ENCODE assay signal across 10 cellular contexts in the genomic region with DNA sequence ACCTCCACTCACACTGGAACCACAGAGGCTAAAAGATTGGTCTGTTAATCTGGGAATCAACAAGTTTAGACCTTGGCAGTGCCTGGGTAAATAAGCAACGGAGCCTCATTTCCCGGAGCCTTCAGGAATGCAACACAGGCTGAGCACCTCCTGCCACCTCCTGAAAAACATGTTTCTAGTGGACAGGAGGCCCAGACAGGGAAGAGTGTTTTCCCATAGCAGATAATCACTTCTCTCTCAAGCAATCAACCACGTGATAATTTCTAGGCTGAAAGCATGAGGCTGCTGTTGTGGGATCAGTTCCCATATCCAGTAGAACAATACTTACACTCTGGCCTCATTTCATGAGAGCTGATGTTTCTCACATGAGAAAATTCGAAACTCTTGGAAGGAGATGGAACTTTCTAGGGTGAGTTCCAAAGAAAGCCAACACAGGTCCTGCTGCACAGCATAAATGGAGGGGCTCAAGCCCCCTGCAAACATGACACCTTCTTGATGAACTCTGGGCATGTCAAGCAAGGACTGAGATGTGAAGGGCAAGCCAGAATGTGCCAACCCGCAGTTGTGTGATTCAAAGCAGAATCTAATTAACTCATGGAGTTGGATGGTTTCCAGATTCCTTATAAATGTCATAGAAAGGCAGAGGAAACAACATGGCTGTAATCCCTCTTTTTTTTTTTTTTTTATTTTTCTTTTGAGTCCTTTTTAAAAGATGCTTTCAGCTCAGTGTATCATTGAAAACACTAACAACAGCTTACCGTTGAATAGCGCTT.
DNase-seq lines count a peak whose midpoint lies in the region; ATAC-seq, FAIRE-seq and TF ChIP-seq lines count a peak whose summit lies in the region.
"Had no signal": no experiment of that assay in that cellular context is flagged by ENCODE, and none has a peak within 500 bp of the region (broad histone marks: within the 10 kb centered on the region; RNA-seq: fewer than 3 reads in every experiment).

No MANE protein-coding gene starts in this region.

- H3K27me3 ChIP-seq in BE2C (no peaks in the 10 kb centered on the region), pancreas (no peaks in the 10 kb centered on the region)
- H3K27me3 ChIP-seq in CD4-positive, alpha-beta memory T cell (ENCODE audit: insufficient read depth, low read length) = no peaks in the 10 kb centered on the region

- POLR2A ChIA-PET in CD4-positive, alpha-beta memory T cell (lab: Charles Lee; ENCODE audit: partially characterized antibody) = no interaction called here
- POLR2A ChIA-PET in activated CD4-positive, alpha-beta memory T cell treated with anti-CD3 and anti-CD28 coated beads, Interleukin-2, amount 10 ng/mL, durations not matched to agents 7 days and 5 days (lab: Charles Lee) = interaction anchor here (0.6 kb wide), 1 partner anchor 120 kb away, joined by 3 read pairs; no protein-coding TSS in a partner anchor

- H3K36me3 ChIP-seq in BE2C (no peaks in the 10 kb centered on the region), pancreas (no peaks in the 10 kb centered on the region)
- no peaks in the 10 kb centered on the region for H3K36me3 ChIP-seq in CD4-positive, alpha-beta memory T cell (ENCODE audit: insufficient read depth, low read length)
- H3K36me3 ChIP-seq: WERI-Rb-1 had no signal

- no peak overlapping the region for H3K4me3 ChIP-seq in BE2C (ENCODE audit: low read depth, low read length)
- no peak overlapping the region for H3K4me3 ChIP-seq in pancreas
- no peak overlapping the region for H3K4me3 ChIP-seq in CD4-positive, alpha-beta memory T cell (ENCODE audit: low read length in 2 of 2)

- CTCF ChIA-PET in CD4-positive, alpha-beta memory T cell (lab: Charles Lee; ENCODE audit: partially characterized antibody) = interaction anchor here (0.5 kb wide), 1 partner anchor 307 kb away, joined by 3 read pairs; no protein-coding TSS in a partner anchor
- CTCF ChIA-PET in activated CD4-positive, alpha-beta memory T cell treated with anti-CD3 and anti-CD28 coated beads, Interleukin-2, amount 10 ng/mL, durations not matched to agents 7 days and 5 days (lab: Charles Lee) = interaction anchor here (0.7 kb wide), 1 partner anchor 301 kb away, joined by 3 read pairs; no protein-coding TSS in a partner anchor

- peaks cover 0 to 7% (median 2%) of the 10 kb centered on the region in 8 donors for H3K9me3 Mint-ChIP-seq in CD4-positive, alpha-beta memory T cell
- peaks cover 3% of the 10 kb centered on the region for H3K9me3 Mint-ChIP-seq in activated CD4-positive, alpha-beta memory T cell treated with anti-CD3 and anti-CD28 coated beads, Interleukin-2, amount 10 ng/mL, durations not matched to agents 7 days and 5 days
- H3K9me3 Mint-ChIP-seq: activated T-cell treated with anti-CD3 and anti-CD28 coated beads, Interleukin-2, amount 50 U/mL, for 72 hours had no signal

- H3K4me1 ChIP-seq in BE2C = peaks cover 24% of the 10 kb centered on the region
- peaks cover 0 to 9% (median 3%) of the 10 kb centered on the region in 3 donors for H3K4me1 ChIP-seq in pancreas
- no peaks in the 10 kb centered on the region for H3K4me1 ChIP-seq in CD4-positive, alpha-beta memory T cell (ENCODE audit: insufficient read depth, low read length)

- TF ChIP-seq CTCF in BE2C (IDR thresholded peaks at IDR 0.05; ENCODE audit: low read depth, low read length) (no peak), pancreas (IDR thresholded peaks at IDR 0.05) (no peak)

- H3K36me3 Mint-ChIP-seq in CD4-positive, alpha-beta memory T cell = no peaks in the 10 kb centered on the region
- H3K36me3 Mint-ChIP-seq in activated CD4-positive, alpha-beta memory T cell treated with anti-CD3 and anti-CD28 coated beads, Interleukin-2, amount 10 ng/mL, durations not matched to agents 7 days and 5 days (ENCODE audit: low read depth) = no peaks in the 10 kb centered on the region

- H3K27me3 Mint-ChIP-seq in CD4-positive, alpha-beta memory T cell = peaks cover 0 to 3% of the 10 kb centered on the region in 2 donors
- H3K27me3 Mint-ChIP-seq in activated CD4-positive, alpha-beta memory T cell treated with anti-CD3 and anti-CD28 coated beads, Interleukin-2, amount 10 ng/mL, durations not matched to agents 7 days and 5 days = no peaks in the 10 kb centered on the region

- intact Hi-C loops in pancreas (cut with DNase I) = no loop called here
- intact Hi-C loops in CD4-positive, alpha-beta memory T cell (cut with micrococcal nuclease) = no loop called here

- H3K9me3 ChIP-seq in BE2C = 0 out of 2 replicates have a peak, but pooled peaks cover 5% of the 10 kb centered on the region
- H3K9me3 ChIP-seq in pancreas = no peaks in the 10 kb centered on the region
- no peaks in the 10 kb centered on the region for H3K9me3 ChIP-seq in CD4-positive, alpha-beta memory T cell (ENCODE audit: control insufficient read depth in 1 of 2, low read length in 2 of 2)

- FAIRE-seq in pancreas (lab: Jason Lieb, UNC) = no peak
- FAIRE-seq in HTR-8/SVneo (lab: Jason Lieb, UNC) = no peak

- H3K4me3 Mint-ChIP-seq in CD4-positive, alpha-beta memory T cell = no peak overlapping the region
- H3K4me3 Mint-ChIP-seq in activated CD4-positive, alpha-beta memory T cell treated with anti-CD3 and anti-CD28 coated beads, Interleukin-2, amount 10 ng/mL, durations not matched to agents 7 days and 5 days = no peak overlapping the region
- H3K4me3 Mint-ChIP-seq: activated T-cell treated with anti-CD3 and anti-CD28 coated beads, Interleukin-2, amount 50 U/mL, for 72 hours had no signal

- DNase-seq in BE2C (peak; percentile 42), NCI-H446 treated with DMSO at 0.1 percent for 48 hours (lab: John Stamatoyannopoulos, UW) (peak; percentile 81), fibroblast of gingiva (ENCODE audit: low read depth) (peak; percentile 34), pancreas (peak in 3 of 6 donors; percentile 28 to 39 (median 35)), HTR-8/SVneo (ENCODE audit: insufficient read length, low spot score) (no peak)
- no peak for DNase-seq in CD4-positive, alpha-beta memory T cell
- DNase-seq in activated T-cell treated with anti-CD3 and anti-CD28 coated beads, Interleukin-2, amount 50 U/mL, for 1 hour = no peak
- DNase-seq in activated CD4-positive, alpha-beta memory T cell treated with anti-CD3 and anti-CD28 coated beads, Interleukin-2, amount 10 ng/mL, durations not matched to agents 7 days and 5 days = no peak
- DNase-seq: activated T-cell treated with anti-CD3 and anti-CD28 coated beads, Interleukin-2, amount 50 U/mL, for 72 hours; WERI-Rb-1 had no signal

- ATAC-seq in pancreas = peak; percentile 60 to 86 (median 84)
- ATAC-seq: activated T-cell treated with anti-CD3 and anti-CD28 coated beads, Interleukin-2, amount 50 U/mL, for 72 hours had no signal

- H3K27ac Mint-ChIP-seq in CD4-positive, alpha-beta memory T cell = no peak overlapping the region
- H3K27ac Mint-ChIP-seq in activated CD4-positive, alpha-beta memory T cell treated with anti-CD3 and anti-CD28 coated beads, Interleukin-2, amount 10 ng/mL, durations not matched to agents 7 days and 5 days = no peak overlapping the region
- H3K27ac Mint-ChIP-seq: activated T-cell treated with anti-CD3 and anti-CD28 coated beads, Interleukin-2, amount 50 U/mL, for 72 hours had no signal

- peak overlapping the region in 2 of 4 donors; percentile 48 to 64 for H3K27ac ChIP-seq in pancreas
- no peak overlapping the region for H3K27ac ChIP-seq in CD4-positive, alpha-beta memory T cell (ENCODE audit: low read depth, low read length)
- H3K27ac ChIP-seq: WERI-Rb-1 had no signal

- 20 to 27% methylated on average over 7 of the region's 7 CpGs for WGBS in pancreas, 2 donors

- peaks cover 0 to 4% (median 0%) of the 10 kb centered on the region in 4 donors for H3K4me1 Mint-ChIP-seq in CD4-positive, alpha-beta memory T cell
- H3K4me1 Mint-ChIP-seq in activated CD4-positive, alpha-beta memory T cell treated with anti-CD3 and anti-CD28 coated beads, Interleukin-2, amount 10 ng/mL, durations not matched to agents 7 days and 5 days = no peaks in the 10 kb centered on the region

Comparison
In these comparisons a context has a peak if more than half of its experiments do, and no peak if none do; other contexts are left out.
1. DNase-seq: peak in BE2C (single experiment), NCI-H446 treated with DMSO at 0.1 percent for 48 hours (single experiment) and fibroblast of gingiva (single experiment); none in CD4-positive, alpha-beta memory T cell (0 of 5), activated T-cell treated with anti-CD3 and anti-CD28 coated beads, Interleukin-2, amount 50 U/mL, for 1 hour (single experiment), HTR-8/SVneo (single experiment) and activated CD4-positive, alpha-beta memory T cell treated with anti-CD3 and anti-CD28 coated beads, Interleukin-2, amount 10 ng/mL, durations not matched to agents 7 days and 5 days (single experiment).